ENCODE assay signal across 8 cellular contexts in genomic region chr4:159175165-159175988, GRCh38.
A peak's percentile ranks its signal among the peaks of the same experiment; 100 is the strongest.
DNase-seq lines count a peak whose midpoint lies in the region; ATAC-seq and TF ChIP-seq lines count a peak whose summit lies in the region.

No MANE protein-coding gene starts in this region.

- H3K27ac ChIP-seq in OCI-LY1 (ENCODE audit: low read depth, low read length, poor library complexity, severe bottlenecking) (no peak overlapping the region), fibroblast of lung (ENCODE audit: insufficient read depth, low read length) (peak overlapping the region; percentile 8), neural cell (ENCODE audit: low read length) (peak overlapping the region; percentile 28), stomach (peak overlapping the region in 1 of 5 donors; percentile 52)

- H3K4me3 ChIP-seq in OCI-LY1 (ENCODE audit: low read depth, low read length, poor library complexity, severe bottlenecking) (no peak overlapping the region), fibroblast of lung (replicated peaks in 1 of 4; ENCODE audit: control extremely low read depth in 1 of 4, insufficient read depth in 1 of 4, low read depth in 3 of 4, low read length in 4 of 4) (peak overlapping the region in 2 of 4 experiments; percentile 12 to 32), neural cell (ENCODE audit: low read length) (peak overlapping the region; percentile 53), stomach (no peak overlapping the region)

- H3K36me3 ChIP-seq in OCI-LY1 (ENCODE audit: insufficient read depth, low read length) (no peaks in the 10 kb centered on the region), fibroblast of lung (ENCODE audit: control insufficient read depth, insufficient read depth, low read length) (no peaks in the 10 kb centered on the region), neural cell (ENCODE audit: insufficient read depth, low read length) (no peaks in the 10 kb centered on the region), stomach (no peaks in the 10 kb centered on the region)

- TF ChIP-seq EP300 in neural cell (conservative IDR thresholded peaks at IDR 0.05; ENCODE audit: poor library complexity, severe bottlenecking) = no peak
- no peak for TF ChIP-seq EP300 in stomach (IDR thresholded peaks at IDR 0.05)

- H3K9ac ChIP-seq in OCI-LY1 (ENCODE audit: low read length) (no peak overlapping the region), fibroblast of lung (ENCODE audit: insufficient read depth, low read length) (no peak overlapping the region), neural cell (ENCODE audit: low read length) (peak overlapping the region; percentile 44)

- H3K9me3 ChIP-seq in OCI-LY1 (ENCODE audit: low read length) (no peaks in the 10 kb centered on the region), fibroblast of lung (ENCODE audit: control insufficient read depth, insufficient read depth, low read depth, low read length) (no peaks in the 10 kb centered on the region), neural cell (ENCODE audit: low read length) (no peaks in the 10 kb centered on the region), stomach (no peaks in the 10 kb centered on the region)

- H2AFZ ChIP-seq in OCI-LY1 (ENCODE audit: low read length) (no peak overlapping the region), fibroblast of lung (ENCODE audit: low read length) (no peak overlapping the region), neural cell (ENCODE audit: low read depth, low read length) (no peak overlapping the region)

- H3F3A ChIP-seq in OCI-LY1 (ENCODE audit: insufficient read depth, low read length) = no peaks in the 10 kb centered on the region
- no peaks in the 10 kb centered on the region for H3F3A ChIP-seq in neural cell (ENCODE audit: insufficient read depth, low read length, poor library complexity, severe bottlenecking)

- peak; percentile 75 for TF ChIP-seq CTCF in OCI-LY1 (IDR thresholded peaks at IDR 0.05; ENCODE audit: low read length)
- peak; percentile 67 to 69 for TF ChIP-seq CTCF in fibroblast of lung (conservative IDR thresholded peaks at IDR 0.05 in 1 of 2, IDR thresholded peaks at IDR 0.05 in 1 of 2; ENCODE audit: low read depth in 1 of 2, low read length in 2 of 2)
- TF ChIP-seq CTCF in neural cell (IDR thresholded peaks at IDR 0.05; ENCODE audit: poor library complexity, severe bottlenecking) = peak; percentile 86
- peak in 5 of 7 experiments; percentile 71 to 87 (median 83) for TF ChIP-seq CTCF in stomach (IDR thresholded peaks at IDR 0.05)

- DNase-seq in DMS 273 treated with DMSO at 0.1 percent for 48 hours (lab: John Stamatoyannopoulos, UW) = peak; percentile 4
- peak in 71 of 76 experiments; percentile 6 to 86 (median 59) for DNase-seq in HUDEP-2 (lab: John Stamatoyannopoulos, UW; ENCODE audit: unreplicated experiment in 76 of 76)
- peak; percentile 15 for DNase-seq in activated T-cell treated with anti-CD3 and anti-CD28 coated beads for 48 hours (ENCODE audit: low read depth)
- peak; percentile 85 to 88 for DNase-seq in fibroblast of lung (ENCODE audit: low read depth in 2 of 2)
- DNase-seq in stomach = peak; percentile 53

- intact Hi-C loops in stomach (cut with DNase I; ENCODE audit: low total_unique reads) = loop anchor here (10.0 kb wide), 2 partner anchors 311 to 451 kb away; partner anchors contain the start of gene PPID

- peak; percentile 92 for TF ChIP-seq RAD21 in neural cell (conservative IDR thresholded peaks at IDR 0.05)

- H3K4me2 ChIP-seq in OCI-LY1 (ENCODE audit: low read length) (no peak overlapping the region), fibroblast of lung (ENCODE audit: extremely low read depth, insufficient read depth, low read length) (peak overlapping the region; percentile 72), neural cell (ENCODE audit: low read length) (peak overlapping the region; percentile 37)

- H3K9me2 ChIP-seq in OCI-LY1 (ENCODE audit: low read depth, low read length) = no peaks in the 10 kb centered on the region
- H3K9me2 ChIP-seq in neural cell (ENCODE audit: insufficient read depth, low read length) = no peaks in the 10 kb centered on the region

- no peaks in the 10 kb centered on the region for H3K4me1 ChIP-seq in OCI-LY1 (ENCODE audit: insufficient read depth, low read length, severe bottlenecking)
- H3K4me1 ChIP-seq in fibroblast of lung (ENCODE audit: control insufficient read depth, extremely low read depth, insufficient read depth, low read length) = peaks cover 4% of the 10 kb centered on the region
- H3K4me1 ChIP-seq in stomach = peaks cover 24 to 96% (median 52%) of the 10 kb centered on the region in 4 donors

- H4K20me1 ChIP-seq in OCI-LY1 (ENCODE audit: insufficient read depth, low read length) = no peaks in the 10 kb centered on the region
- H4K20me1 ChIP-seq in fibroblast of lung (ENCODE audit: control insufficient read depth, extremely low read depth, insufficient read depth, low read length) = no peaks in the 10 kb centered on the region
- H4K20me1 ChIP-seq in neural cell (ENCODE audit: insufficient read depth) = peaks cover 11% of the 10 kb centered on the region

- TF ChIP-seq POLR2A in stomach (IDR thresholded peaks at IDR 0.05) = no peak

- 10 to 14% (median 11%) methylated on average over 12 of the region's 12 CpGs for WGBS in stomach, 5 donors

- ATAC-seq in GM21447 (IDR thresholded peaks at IDR 0.05; ENCODE audit: unreplicated experiment) = peak; percentile 56

- H3K79me2 ChIP-seq in OCI-LY1 (ENCODE audit: insufficient read depth, low read length) = no peaks in the 10 kb centered on the region
- H3K79me2 ChIP-seq in fibroblast of lung (ENCODE audit: control insufficient read depth, insufficient read depth, low read length) = peaks cover 2% of the 10 kb centered on the region
- H3K79me2 ChIP-seq in neural cell (replicated peaks; ENCODE audit: insufficient read depth, low read length) = peaks cover 100% of the 10 kb centered on the region

- H3K27me3 ChIP-seq in OCI-LY1 (ENCODE audit: insufficient read depth, low read length) = no peaks in the 10 kb centered on the region
- no peaks in the 10 kb centered on the region for H3K27me3 ChIP-seq in fibroblast of lung (ENCODE audit: control insufficient read depth, insufficient read depth, low read length)
- no peaks in the 10 kb centered on the region for H3K27me3 ChIP-seq in neural cell (ENCODE audit: insufficient read depth, low read depth, low read length)
- H3K27me3 ChIP-seq in stomach = no peaks in the 10 kb centered on the region

TF ChIP-seq in neural cell, 6 proteins besides CTCF, POLR2A, EP300 and RAD21:
- TF ChIP-seq SMC3 (conservative IDR thresholded peaks at IDR 0.05; ENCODE audit: poor library complexity) (peak; percentile 90), POLR2AphosphoS5 (IDR thresholded peaks at IDR 0.05) (peak; percentile 16), EZH2 (IDR thresholded peaks at IDR 0.05; ENCODE audit: borderline replicate concordance, insufficient read depth, low read length, poor library complexity, severe bottlenecking) (no peak), REST (IDR thresholded peaks at IDR 0.05; ENCODE audit: borderline replicate concordance) (peak; percentile 20)

Comparison
In these comparisons a context has a peak if more than half of its experiments do, and no peak if none do; other contexts are left out.
1. DNase-seq: peak in every context shown above with its lines; median percentile 86 in fibroblast of lung; 59 in HUDEP-2; 53 in stomach; 15 in activated T-cell treated with anti-CD3 and anti-CD28 coated beads for 48 hours; 4 in DMS 273 treated with DMSO at 0.1 percent for 48 hours.